2 cellular contexts compared by ENCODE assay signal in the genomic region with DNA sequence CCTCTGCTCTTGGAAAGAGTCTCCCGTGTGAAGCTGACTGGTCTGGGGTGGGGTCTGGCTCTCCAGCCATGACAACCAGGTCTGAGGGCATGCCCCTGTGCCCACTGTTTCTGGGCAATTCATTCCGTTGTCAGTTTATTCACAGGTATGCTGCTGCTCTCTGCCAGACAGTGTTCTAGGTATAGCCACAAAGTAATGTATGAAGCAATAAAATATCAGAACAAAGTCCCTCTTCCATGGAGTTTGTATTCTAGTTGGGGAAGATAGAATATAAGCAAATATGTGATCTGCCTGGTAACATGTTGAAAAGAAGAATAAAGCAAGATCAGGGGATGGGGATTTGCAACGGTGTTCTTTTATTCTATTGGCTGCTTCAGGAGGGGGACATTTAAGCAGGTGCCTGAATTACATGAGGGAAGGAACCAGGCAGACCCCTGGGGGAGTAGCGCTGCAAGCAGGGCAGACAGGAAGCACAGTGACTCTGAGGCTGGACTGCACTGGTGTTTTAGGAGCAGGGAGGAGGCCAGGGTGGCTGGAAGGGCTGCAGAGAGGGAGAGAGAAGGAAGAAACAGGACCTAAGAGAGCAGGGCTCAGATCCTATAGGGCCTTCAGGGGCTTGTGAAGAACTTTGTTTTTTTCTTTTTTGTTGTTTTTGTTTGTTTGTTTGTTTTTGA.
TF ChIP-seq lines count a peak whose summit lies in the region.

No MANE protein-coding gene starts in this region.

TF ChIP-seq in liver, 16 proteins besides CTCF, POLR2A, EP300 and RAD21:
- TF ChIP-seq FOXA2 (IDR thresholded peaks at IDR 0.05) (no peak), TAF1 (conservative IDR thresholded peaks at IDR 0.05) (no peak), GABPA (IDR thresholded peaks at IDR 0.05 in 1 of 2, conservative IDR thresholded peaks at IDR 0.05 in 1 of 2) (no peak), FOXA1 (IDR thresholded peaks at IDR 0.05) (no peak), SP1 (IDR thresholded peaks at IDR 0.05) (peak; percentile 31), JUND (IDR thresholded peaks at IDR 0.05) (no peak), HNF4G (IDR thresholded peaks at IDR 0.05) (peak; percentile 45), HNF4A (conservative IDR thresholded peaks at IDR 0.05) (peak; percentile 70 to 79), NR2F2 (IDR thresholded peaks at IDR 0.05) (no peak), YY1 (IDR thresholded peaks at IDR 0.05) (no peak), RXRA (IDR thresholded peaks at IDR 0.05) (no peak), EGR1 (IDR thresholded peaks at IDR 0.05; ENCODE audit: low read depth in 2 of 2) (no peak)
- TF ChIP-seq, protein P1, sequence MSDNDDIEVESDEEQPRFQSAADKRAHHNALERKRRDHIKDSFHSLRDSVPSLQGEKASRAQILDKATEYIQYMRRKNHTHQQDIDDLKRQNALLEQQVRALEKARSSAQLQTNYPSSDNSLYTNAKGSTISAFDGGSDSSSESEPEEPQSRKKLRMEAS (IDR thresholded peaks at IDR 0.05): no peak
- TF ChIP-seq, protein P2, sequence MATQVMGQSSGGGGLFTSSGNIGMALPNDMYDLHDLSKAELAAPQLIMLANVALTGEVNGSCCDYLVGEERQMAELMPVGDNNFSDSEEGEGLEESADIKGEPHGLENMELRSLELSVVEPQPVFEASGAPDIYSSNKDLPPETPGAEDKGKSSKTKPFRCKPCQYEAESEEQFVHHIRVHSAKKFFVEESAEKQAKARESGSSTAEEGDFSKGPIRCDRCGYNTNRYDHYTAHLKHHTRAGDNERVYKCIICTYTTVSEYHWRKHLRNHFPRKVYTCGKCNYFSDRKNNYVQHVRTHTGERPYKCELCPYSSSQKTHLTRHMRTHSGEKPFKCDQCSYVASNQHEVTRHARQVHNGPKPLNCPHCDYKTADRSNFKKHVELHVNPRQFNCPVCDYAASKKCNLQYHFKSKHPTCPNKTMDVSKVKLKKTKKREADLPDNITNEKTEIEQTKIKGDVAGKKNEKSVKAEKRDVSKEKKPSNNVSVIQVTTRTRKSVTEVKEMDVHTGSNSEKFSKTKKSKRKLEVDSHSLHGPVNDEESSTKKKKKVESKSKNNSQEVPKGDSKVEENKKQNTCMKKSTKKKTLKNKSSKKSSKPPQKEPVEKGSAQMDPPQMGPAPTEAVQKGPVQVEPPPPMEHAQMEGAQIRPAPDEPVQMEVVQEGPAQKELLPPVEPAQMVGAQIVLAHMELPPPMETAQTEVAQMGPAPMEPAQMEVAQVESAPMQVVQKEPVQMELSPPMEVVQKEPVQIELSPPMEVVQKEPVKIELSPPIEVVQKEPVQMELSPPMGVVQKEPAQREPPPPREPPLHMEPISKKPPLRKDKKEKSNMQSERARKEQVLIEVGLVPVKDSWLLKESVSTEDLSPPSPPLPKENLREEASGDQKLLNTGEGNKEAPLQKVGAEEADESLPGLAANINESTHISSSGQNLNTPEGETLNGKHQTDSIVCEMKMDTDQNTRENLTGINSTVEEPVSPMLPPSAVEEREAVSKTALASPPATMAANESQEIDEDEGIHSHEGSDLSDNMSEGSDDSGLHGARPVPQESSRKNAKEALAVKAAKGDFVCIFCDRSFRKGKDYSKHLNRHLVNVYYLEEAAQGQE (IDR thresholded peaks at IDR 0.05): no peak
- TF ChIP-seq, protein P3, sequence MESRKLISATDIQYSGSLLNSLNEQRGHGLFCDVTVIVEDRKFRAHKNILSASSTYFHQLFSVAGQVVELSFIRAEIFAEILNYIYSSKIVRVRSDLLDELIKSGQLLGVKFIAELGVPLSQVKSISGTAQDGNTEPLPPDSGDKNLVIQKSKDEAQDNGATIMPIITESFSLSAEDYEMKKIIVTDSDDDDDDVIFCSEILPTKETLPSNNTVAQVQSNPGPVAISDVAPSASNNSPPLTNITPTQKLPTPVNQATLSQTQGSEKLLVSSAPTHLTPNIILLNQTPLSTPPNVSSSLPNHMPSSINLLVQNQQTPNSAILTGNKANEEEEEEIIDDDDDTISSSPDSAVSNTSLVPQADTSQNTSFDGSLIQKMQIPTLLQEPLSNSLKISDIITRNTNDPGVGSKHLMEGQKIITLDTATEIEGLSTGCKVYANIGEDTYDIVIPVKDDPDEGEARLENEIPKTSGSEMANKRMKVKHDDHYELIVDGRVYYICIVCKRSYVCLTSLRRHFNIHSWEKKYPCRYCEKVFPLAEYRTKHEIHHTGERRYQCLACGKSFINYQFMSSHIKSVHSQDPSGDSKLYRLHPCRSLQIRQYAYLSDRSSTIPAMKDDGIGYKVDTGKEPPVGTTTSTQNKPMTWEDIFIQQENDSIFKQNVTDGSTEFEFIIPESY (IDR thresholded peaks at IDR 0.05): no peak
- TF ChIP-seq, protein P4, sequence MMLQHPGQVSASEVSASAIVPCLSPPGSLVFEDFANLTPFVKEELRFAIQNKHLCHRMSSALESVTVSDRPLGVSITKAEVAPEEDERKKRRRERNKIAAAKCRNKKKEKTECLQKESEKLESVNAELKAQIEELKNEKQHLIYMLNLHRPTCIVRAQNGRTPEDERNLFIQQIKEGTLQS (IDR thresholded peaks at IDR 0.05): no peak

TF ChIP-seq in HepG2, 621 proteins besides CTCF, POLR2A, EP300 and RAD21:
- TF ChIP-seq ZNF432 (CRISPR knock-in tag; IDR thresholded peaks at IDR 0.05; ENCODE audit: borderline replicate concordance) (no peak), HNRNPL (IDR thresholded peaks at IDR 0.05; ENCODE audit: low read depth, low read length) (no peak), GATA4 (IDR thresholded peaks at IDR 0.05; ENCODE audit: borderline replicate concordance, low read depth) (no peak), TP53 (CRISPR knock-in tag; conservative IDR thresholded peaks at IDR 0.05) (no peak), CAMTA2 (CRISPR knock-in tag; IDR thresholded peaks at IDR 0.05; ENCODE audit: borderline replicate concordance) (no peak)
- TF ChIP-seq, protein P5, sequence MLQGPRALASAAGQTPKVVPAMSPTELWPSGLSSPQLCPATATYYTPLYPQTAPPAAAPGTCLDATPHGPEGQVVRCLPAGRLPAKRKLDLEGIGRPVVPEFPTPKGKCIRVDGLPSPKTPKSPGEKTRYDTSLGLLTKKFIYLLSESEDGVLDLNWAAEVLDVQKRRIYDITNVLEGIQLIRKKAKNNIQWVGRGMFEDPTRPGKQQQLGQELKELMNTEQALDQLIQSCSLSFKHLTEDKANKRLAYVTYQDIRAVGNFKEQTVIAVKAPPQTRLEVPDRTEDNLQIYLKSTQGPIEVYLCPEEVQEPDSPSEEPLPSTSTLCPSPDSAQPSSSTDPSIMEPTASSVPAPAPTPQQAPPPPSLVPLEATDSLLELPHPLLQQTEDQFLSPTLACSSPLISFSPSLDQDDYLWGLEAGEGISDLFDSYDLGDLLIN (CRISPR knock-in tag; IDR thresholded peaks at IDR 0.05; ENCODE audit: borderline replicate concordance): no peak
- TF ChIP-seq, protein P6, sequence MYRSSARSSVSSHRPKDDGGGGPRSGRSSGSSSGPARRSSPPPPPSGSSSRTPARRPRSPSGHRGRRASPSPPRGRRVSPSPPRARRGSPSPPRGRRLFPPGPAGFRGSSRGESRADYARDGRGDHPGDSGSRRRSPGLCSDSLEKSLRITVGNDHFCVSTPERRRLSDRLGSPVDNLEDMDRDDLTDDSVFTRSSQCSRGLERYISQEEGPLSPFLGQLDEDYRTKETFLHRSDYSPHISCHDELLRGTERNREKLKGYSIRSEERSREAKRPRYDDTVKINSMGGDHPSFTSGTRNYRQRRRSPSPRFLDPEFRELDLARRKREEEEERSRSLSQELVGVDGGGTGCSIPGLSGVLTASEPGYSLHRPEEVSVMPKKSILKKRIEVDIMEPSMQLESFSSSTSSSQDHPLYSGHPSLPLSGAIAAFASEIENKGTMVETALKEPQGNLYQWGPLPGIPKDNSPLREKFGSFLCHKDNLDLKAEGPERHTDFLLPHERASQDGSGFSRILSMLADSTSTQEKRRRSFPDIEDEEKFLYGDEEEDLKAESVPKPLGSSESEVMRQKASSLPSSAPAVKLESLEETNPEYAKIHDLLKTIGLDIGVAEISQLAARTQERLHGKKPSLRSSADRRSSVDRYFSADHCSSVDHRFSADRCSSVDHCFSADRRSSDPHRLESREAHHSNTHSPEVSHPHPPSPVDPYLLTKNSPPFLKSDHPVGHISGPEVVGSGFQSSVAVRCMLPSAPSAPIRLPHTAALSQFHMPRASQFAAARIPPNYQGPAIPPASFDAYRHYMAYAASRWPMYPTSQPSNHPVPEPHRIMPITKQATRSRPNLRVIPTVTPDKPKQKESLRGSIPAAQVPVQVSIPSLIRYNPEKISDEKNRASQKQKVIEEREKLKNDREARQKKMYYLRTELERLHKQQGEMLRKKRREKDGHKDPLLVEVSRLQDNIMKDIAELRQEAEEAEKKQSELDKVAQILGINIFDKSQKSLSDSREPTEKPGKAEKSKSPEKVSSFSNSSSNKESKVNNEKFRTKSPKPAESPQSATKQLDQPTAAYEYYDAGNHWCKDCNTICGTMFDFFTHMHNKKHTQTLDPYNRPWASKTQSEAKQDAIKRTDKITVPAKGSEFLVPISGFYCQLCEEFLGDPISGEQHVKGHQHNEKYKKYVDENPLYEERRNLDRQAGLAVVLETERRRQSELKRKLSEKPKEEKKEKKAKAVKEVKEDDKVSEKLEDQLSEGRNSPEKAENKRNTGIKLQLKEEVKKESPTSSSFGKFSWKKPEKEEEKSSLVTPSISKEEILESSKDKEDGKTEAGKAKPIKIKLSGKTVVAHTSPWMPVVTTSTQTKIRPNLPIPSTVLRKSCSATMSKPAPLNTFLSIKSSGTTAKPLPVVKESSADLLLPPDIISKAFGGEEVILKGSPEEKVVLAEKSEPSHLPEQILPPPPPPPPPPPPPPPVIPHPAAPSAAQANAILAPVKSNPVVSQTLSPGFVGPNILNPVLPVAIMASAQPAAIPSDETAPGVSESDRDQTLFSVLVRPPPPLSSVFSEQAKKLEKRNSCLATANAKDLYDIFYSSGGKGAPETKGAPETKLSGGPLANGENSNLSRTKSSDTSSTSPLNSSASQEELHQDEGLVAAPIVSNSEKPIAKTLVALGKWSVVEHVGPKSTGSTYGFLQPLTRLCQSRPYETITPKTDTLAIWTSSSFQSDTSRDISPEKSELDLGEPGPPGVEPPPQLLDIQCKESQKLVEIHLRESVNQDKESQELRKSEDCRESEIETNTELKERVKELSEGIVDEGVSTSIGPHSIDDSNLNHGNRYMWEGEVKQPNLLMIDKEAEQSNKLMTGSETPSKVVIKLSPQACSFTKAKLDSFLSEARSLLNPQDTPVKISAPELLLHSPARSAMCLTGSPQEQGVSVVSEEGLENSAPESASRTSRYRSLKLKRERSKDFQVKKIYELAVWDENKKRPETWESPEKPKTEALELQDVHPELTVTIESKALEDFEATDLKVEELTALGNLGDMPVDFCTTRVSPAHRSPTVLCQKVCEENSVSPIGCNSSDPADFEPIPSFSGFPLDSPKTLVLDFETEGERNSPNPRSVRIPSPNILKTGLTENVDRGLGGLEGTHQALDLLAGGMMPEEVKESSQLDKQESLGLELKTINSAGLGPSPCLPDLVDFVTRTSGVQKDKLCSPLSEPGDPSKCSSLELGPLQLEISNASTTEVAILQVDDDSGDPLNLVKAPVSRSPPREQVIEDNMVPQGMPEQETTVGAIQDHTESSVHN (CRISPR knock-in tag; IDR thresholded peaks at IDR 0.05): no peak
- TF ChIP-seq, protein P7, sequence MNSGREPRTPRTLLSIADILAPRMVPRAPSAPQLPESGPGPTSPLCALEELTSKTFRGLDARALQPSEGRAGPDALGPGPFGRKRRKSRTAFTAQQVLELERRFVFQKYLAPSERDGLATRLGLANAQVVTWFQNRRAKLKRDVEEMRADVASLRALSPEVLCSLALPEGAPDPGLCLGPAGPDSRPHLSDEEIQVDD (CRISPR knock-in tag; IDR thresholded peaks at IDR 0.05; ENCODE audit: borderline replicate concordance): no peak
- TF ChIP-seq, protein P8, sequence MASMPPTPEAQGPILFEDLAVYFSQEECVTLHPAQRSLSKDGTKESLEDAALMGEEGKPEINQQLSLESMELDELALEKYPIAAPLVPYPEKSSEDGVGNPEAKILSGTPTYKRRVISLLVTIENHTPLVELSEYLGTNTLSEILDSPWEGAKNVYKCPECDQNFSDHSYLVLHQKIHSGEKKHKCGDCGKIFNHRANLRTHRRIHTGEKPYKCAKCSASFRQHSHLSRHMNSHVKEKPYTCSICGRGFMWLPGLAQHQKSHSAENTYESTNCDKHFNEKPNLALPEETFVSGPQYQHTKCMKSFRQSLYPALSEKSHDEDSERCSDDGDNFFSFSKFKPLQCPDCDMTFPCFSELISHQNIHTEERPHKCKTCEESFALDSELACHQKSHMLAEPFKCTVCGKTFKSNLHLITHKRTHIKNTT (CRISPR knock-in tag; IDR thresholded peaks at IDR 0.05): no peak
